22 cellular contexts compared by ENCODE assay signal in the genomic region with DNA sequence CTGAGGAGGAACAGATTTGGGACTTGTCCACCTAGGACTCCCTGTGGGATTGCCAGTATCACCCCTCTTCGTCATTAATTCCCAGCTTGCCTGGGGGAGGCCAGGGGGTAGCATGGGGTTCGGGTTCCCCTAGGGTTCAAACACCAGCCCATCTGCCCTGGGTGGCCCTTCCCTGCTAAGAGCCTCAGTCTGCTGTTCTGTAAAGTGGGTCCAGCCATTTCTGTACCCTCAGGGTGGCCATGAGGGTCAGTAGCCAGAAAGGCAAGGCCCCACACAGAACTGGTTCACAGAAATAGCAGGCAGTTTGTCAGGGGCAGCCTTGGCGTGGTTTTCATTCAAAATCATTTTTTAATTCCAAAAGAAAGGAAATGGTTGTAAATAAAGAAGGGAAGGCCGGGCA.
"Had no signal": no experiment of that assay in that cellular context is flagged by ENCODE, and none has a peak within 500 bp of the region (broad histone marks: within the 10 kb centered on the region; RNA-seq: fewer than 3 reads in every experiment).

No MANE protein-coding gene starts in this region.

- H3K36me3 Mint-ChIP-seq: activated CD8-positive, alpha-beta memory T cell treated with anti-CD3 and anti-CD28 coated beads, Interleukin-2, amount 10 ng/mL, durations not matched to agents 7 days and 5 days; brain had no signal

- FAIRE-seq: astrocyte, RCC 7860 had no signal

- H3K9me3 Mint-ChIP-seq: activated T-cell treated with anti-CD3 and anti-CD28 coated beads, Interleukin-2, amount 50 U/mL, for 24 hours; activated T-helper 1 cell treated with anti-CD3 and anti-CD28 coated beads, Interleukin-12 subunit alpha, Interleukin-12 subunit beta, Interleukin-2, Interleukin-4 antibody, amounts not matched to agents 30 ng/mL and 10 ng/mL and 1 ng/mL, durations not matched to agents 14 hours and 24 hours and 36 hours; T-helper 1 cell treated with Interleukin-12 subunit alpha and Interleukin-12 subunit beta and Interleukin-4 antibody, amounts not matched to agents 30 μg/mL and 1 μg/mL, for 36 hours had no signal

- H3K27me3 Mint-ChIP-seq: activated CD8-positive, alpha-beta memory T cell treated with anti-CD3 and anti-CD28 coated beads, Interleukin-2, amount 10 ng/mL, durations not matched to agents 7 days and 5 days; activated T-cell treated with anti-CD3 and anti-CD28 coated beads, Interleukin-2, amount 50 U/mL, for 24 hours had no signal

- ATAC-seq: activated CD4-positive, CD25-positive, alpha-beta regulatory T cell treated with anti-CD3 and anti-CD28 coated beads, Interleukin-2, amount 50 U/mL, for 24 hours; activated CD8-positive, alpha-beta memory T cell treated with anti-CD3 and anti-CD28 coated beads, Interleukin-2, amount 10 ng/mL, durations not matched to agents 7 days and 5 days; PC-3 had no signal

- DNase-seq: activated CD4-positive, alpha-beta T cell treated with anti-CD3 and anti-CD28 coated beads for 4 hours; activated CD4-positive, alpha-beta T cell treated with anti-CD3 and anti-CD28 coated beads, Interleukin-2, amount 50 U/mL, for 4 hours; activated CD8-positive, alpha-beta memory T cell treated with anti-CD3 and anti-CD28 coated beads, Interleukin-2, amount 10 ng/mL, durations not matched to agents 7 days and 5 days; activated effector memory CD4-positive, alpha-beta T cell treated with Interleukin-2 at 50 U/mL for 16 hours; activated naive CD4-positive, alpha-beta T cell; activated T-cell treated with anti-CD3 and anti-CD28 coated beads, Interleukin-2, amount 50 U/mL, for 24 hours; cerebellar nuclear complex; Kasumi-1; NCI-H1105 treated with DMSO at 0.1 percent for 48 hours; NCI-H1436 treated with DMSO at 0.1 percent for 48 hours; NCI-H187; NCI-H2081; NCI-H446; NCI-H524; PC-3; SHP77 treated with DMSO at 0.1 percent for 48 hours had no signal

- H3K4me3 Mint-ChIP-seq: activated CD8-positive, alpha-beta memory T cell treated with anti-CD3 and anti-CD28 coated beads, Interleukin-2, amount 10 ng/mL, durations not matched to agents 7 days and 5 days; activated T-cell treated with anti-CD3 and anti-CD28 coated beads, Interleukin-2, amount 50 U/mL, for 24 hours; activated T-helper 1 cell treated with anti-CD3 and anti-CD28 coated beads, Interleukin-12 subunit alpha, Interleukin-12 subunit beta, Interleukin-2, Interleukin-4 antibody, amounts not matched to agents 30 ng/mL and 10 ng/mL and 1 ng/mL, durations not matched to agents 14 hours and 24 hours and 36 hours; brain; T-helper 1 cell treated with Interleukin-12 subunit alpha and Interleukin-12 subunit beta and Interleukin-4 antibody, amounts not matched to agents 30 μg/mL and 1 μg/mL, for 36 hours had no signal

- H3K27ac Mint-ChIP-seq: activated CD8-positive, alpha-beta memory T cell treated with anti-CD3 and anti-CD28 coated beads, Interleukin-2, amount 10 ng/mL, durations not matched to agents 7 days and 5 days; activated T-cell treated with anti-CD3 and anti-CD28 coated beads, Interleukin-2, amount 50 U/mL, for 24 hours; activated T-helper 1 cell treated with anti-CD3 and anti-CD28 coated beads, Interleukin-12 subunit alpha, Interleukin-12 subunit beta, Interleukin-2, Interleukin-4 antibody, amounts not matched to agents 30 ng/mL and 10 ng/mL and 1 ng/mL, durations not matched to agents 14 hours and 24 hours and 36 hours; T-helper 1 cell treated with Interleukin-12 subunit alpha and Interleukin-12 subunit beta and Interleukin-4 antibody, amounts not matched to agents 30 μg/mL and 1 μg/mL, for 36 hours had no signal
